ENCODE assay signal across 14 cellular contexts in the genomic region with DNA sequence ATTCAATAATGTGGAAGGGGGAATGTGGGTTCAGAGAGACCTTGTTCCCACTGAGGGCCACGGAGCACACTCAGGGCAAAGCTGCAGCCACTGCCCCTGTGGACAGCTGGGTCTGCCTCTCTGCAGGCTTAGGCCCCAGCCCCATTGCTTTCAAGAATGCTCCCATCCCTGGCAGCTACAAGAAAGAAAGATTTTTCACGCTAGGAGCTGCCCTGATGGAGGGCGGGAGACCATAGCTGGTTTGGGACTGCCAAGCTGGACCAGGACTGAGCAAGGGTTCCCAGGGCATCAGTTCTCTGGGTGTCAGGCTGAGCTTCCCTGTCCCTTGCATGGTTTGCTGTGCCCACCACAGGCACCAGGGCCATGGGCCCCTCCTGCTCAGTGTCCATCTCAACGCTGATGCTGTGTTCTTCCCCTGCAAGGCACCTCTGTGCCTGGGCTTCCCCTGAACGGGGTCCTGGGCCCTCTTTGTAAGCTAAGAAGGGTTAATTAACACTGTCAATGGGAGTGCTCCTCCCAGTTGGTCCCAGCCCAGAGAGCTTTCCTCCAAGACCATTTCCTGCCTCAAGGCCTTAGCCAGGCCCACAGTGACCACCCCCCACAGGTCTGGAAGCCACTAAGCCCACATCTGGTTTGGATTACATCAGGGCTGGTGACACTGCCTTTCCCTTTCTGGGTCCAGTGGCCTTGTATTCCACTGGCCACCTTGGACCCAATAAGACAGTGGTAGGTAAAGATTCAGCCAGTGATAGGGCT. TPM values are rescaled to one million over a fixed set of nuclear protein-coding genes. Genes with fewer than 3 reads are reported as not detected.
DNase-seq lines count a peak whose midpoint lies in the region; ATAC-seq and TF ChIP-seq lines count a peak whose summit lies in the region.
"Had no signal": no experiment of that assay in that cellular context is flagged by ENCODE, and none has a peak within 500 bp of the region (broad histone marks: within the 10 kb centered on the region; RNA-seq: fewer than 3 reads in every experiment).

No MANE protein-coding gene starts in this region.

- WGBS in SK-N-SH (ENCODE audit: low lambda C conversion rate), result 100% methylated on average over 1 of the region's 5 CpGs
- 78% methylated on average over 5 of the region's 5 CpGs for WGBS in hepatocyte (ENCODE audit: low lambda C conversion rate, missing lambda C conversion rate)

- H3K36me3 ChIP-seq in BE2C (no peaks in the 10 kb centered on the region), SK-N-SH (replicated peaks in 1 of 2; ENCODE audit: control insufficient read depth in 1 of 2, insufficient read depth in 2 of 2, low read length in 1 of 2) (no peaks in the 10 kb centered on the region), hepatocyte (replicated peaks; ENCODE audit: insufficient read depth, low read depth) (no peaks in the 10 kb centered on the region)
- H3K36me3 ChIP-seq: gastroesophageal sphincter, prostate gland, transverse colon had no signal

- TF ChIP-seq CTCF in BE2C (IDR thresholded peaks at IDR 0.05; ENCODE audit: low read depth, low read length) (no peak), SK-N-SH (IDR thresholded peaks at IDR 0.05) (no peak), hepatocyte (IDR thresholded peaks at IDR 0.05; ENCODE audit: poor library complexity) (no peak)

- no peak for ATAC-seq in GM21447 (IDR thresholded peaks at IDR 0.05; ENCODE audit: unreplicated experiment)

- peak; percentile 48 for DNase-seq in BE2C
- DNase-seq in HT1080 (ENCODE audit: low read depth), result peak; percentile 20
- peak; percentile 84 for DNase-seq in SK-N-SH
- no peak for DNase-seq in hepatocyte (ENCODE audit: low spot score)
- DNase-seq in NCI-H2227 (lab: John Stamatoyannopoulos, UW; ENCODE audit: unreplicated experiment), result no peak
- DNase-seq in mesenteric fat pad (ENCODE audit: low spot score), result no peak
- DNase-seq in pons (ENCODE audit: low spot score), result no peak
- DNase-seq: activated CD4-positive, alpha-beta T cell treated with anti-CD3 and anti-CD28 coated beads, Interleukin-2, amount 50 U/mL, for 4 hours; NCI-H1694 treated with DMSO at 0.1 percent for 48 hours; NCI-H524 treated with DMSO at 0.1 percent for 48 hours had no signal

- H3K79me2 ChIP-seq in SK-N-SH (ENCODE audit: insufficient read depth), result no peaks in the 10 kb centered on the region
- no peaks in the 10 kb centered on the region for H3K79me2 ChIP-seq in hepatocyte

- H3K4me1 ChIP-seq in BE2C (peaks cover 19% of the 10 kb centered on the region), SK-N-SH (ENCODE audit: control insufficient read depth in 1 of 2, insufficient read depth in 2 of 2, low read depth in 1 of 2, low read length in 1 of 2) (peaks cover 45 to 56% of the 10 kb centered on the region in 2 experiments), hepatocyte (ENCODE audit: insufficient read depth) (peaks cover 51% of the 10 kb centered on the region)
- H3K4me1 ChIP-seq: prostate gland had no signal

- peak overlapping the region; percentile 30 for H3K4me2 ChIP-seq in SK-N-SH
- no peak overlapping the region for H3K4me2 ChIP-seq in hepatocyte

- no peak overlapping the region for H3K9ac ChIP-seq in SK-N-SH

- H3F3A ChIP-seq in SK-N-SH (replicated peaks; ENCODE audit: insufficient read depth), result peaks cover 40% of the 10 kb centered on the region

- H3K27me3 ChIP-seq in BE2C (no peaks in the 10 kb centered on the region), SK-N-SH (ENCODE audit: insufficient read depth) (no peaks in the 10 kb centered on the region), hepatocyte (no peaks in the 10 kb centered on the region)
- H3K27me3 ChIP-seq: gastroesophageal sphincter, transverse colon had no signal

- H3K27ac ChIP-seq in SK-N-SH (ENCODE audit: low read depth in 2 of 2, low read length in 1 of 2) (peak overlapping the region; percentile 62 to 88), hepatocyte (peak overlapping the region; percentile 25)
- H3K27ac ChIP-seq: prostate gland, transverse colon had no signal

- no peak overlapping the region for H2AFZ ChIP-seq in SK-N-SH (ENCODE audit: low read depth)
- H2AFZ ChIP-seq in hepatocyte, result no peak overlapping the region

- POLR2A ChIA-PET in SK-N-SH (lab: Yijun Ruan, JAX), result no interaction called here

- H3K4me3 ChIP-seq in BE2C (ENCODE audit: low read depth, low read length) (no peak overlapping the region), SK-N-SH (ENCODE audit: low read depth in 2 of 2, low read length in 1 of 2) (no peak overlapping the region), hepatocyte (no peak overlapping the region)
- H3K4me3 ChIP-seq: gastroesophageal sphincter, prostate gland, transverse colon had no signal

- TF ChIP-seq RAD21 in SK-N-SH (IDR thresholded peaks at IDR 0.05; ENCODE audit: low read length), result no peak

- CTCF ChIA-PET in SK-N-SH (lab: Yijun Ruan, JAX), result interaction anchor here (1.2 to 15.5 kb wide), 10 partner anchors 10 to 274 kb away, joined by 3 to 174 read pairs (median 14); partner anchors contain the start of genes FOXS1 and PDRG1

- peak in 1 of 2 experiments; percentile 62; a peak in 1 of 4 replicates for TF ChIP-seq EP300 in SK-N-SH (IDR thresholded peaks at IDR 0.05; ENCODE audit: borderline replicate concordance in 1 of 2, low read depth in 1 of 2, low read length in 1 of 2)

- no peaks in the 10 kb centered on the region for H3K9me2 ChIP-seq in SK-N-SH
- no peaks in the 10 kb centered on the region for H3K9me2 ChIP-seq in hepatocyte (replicated peaks; ENCODE audit: insufficient read depth)

- H4K20me1 ChIP-seq in SK-N-SH (ENCODE audit: insufficient read depth) (no peaks in the 10 kb centered on the region), hepatocyte (ENCODE audit: insufficient read depth, poor library complexity, severe bottlenecking) (no peaks in the 10 kb centered on the region)

- H3K9me3 ChIP-seq in BE2C, result no peaks in the 10 kb centered on the region
- no peaks in the 10 kb centered on the region for H3K9me3 ChIP-seq in SK-N-SH
- no peaks in the 10 kb centered on the region for H3K9me3 ChIP-seq in hepatocyte (ENCODE audit: low read depth)
- H3K9me3 ChIP-seq: gastroesophageal sphincter, prostate gland, transverse colon had no signal

TF ChIP-seq in SK-N-SH, 30 proteins besides CTCF, POLR2A, EP300 and RAD21:
- peak; percentile 87 for TF ChIP-seq TCF12 (IDR thresholded peaks at IDR 0.05)
- no peak for TF ChIP-seq GABPA (IDR thresholded peaks at IDR 0.05; ENCODE audit: low read depth)
- no peak for TF ChIP-seq MEF2A (IDR thresholded peaks at IDR 0.05; ENCODE audit: borderline replicate concordance, low read depth)
- peak; percentile 41 for TF ChIP-seq CHD2 (IDR thresholded peaks at IDR 0.05; ENCODE audit: low read length, partially characterized antibody)
- TF ChIP-seq YY1 (IDR thresholded peaks at IDR 0.05; ENCODE audit: low read depth), result no peak
- TF ChIP-seq GATA2 (CRISPR knock-in tag; IDR thresholded peaks at IDR 0.05), result peak; percentile 29; the same call in 1 of the 2 replicates
TF ChIP-seq in SK-N-SH: peak in this region for 3.

RNA-seq across cellular contexts. Expression of gene FOXS1, which starts 8.4 kb away (rescaled TPM):
- not detected for polyA plus RNA-seq in BE2C (2012; ENCODE audit: insufficient read depth, insufficient read length, low read depth)
- total RNA-seq in HT1080 (2014; rRNA removed; shearing (Covaris generic)), result 0.17 and 0.35 TPM in 2 replicates
- polyA plus RNA-seq in HT1080 (2015; cell fraction: cytosol; rRNA removed), result 0.15 and 0.73 TPM in 2 replicates
- 0.25 and 0.51 TPM in 2 replicates for polyA plus RNA-seq in HT1080 (2015; cell fraction: nucleus; rRNA removed)
- polyA plus RNA-seq in SK-N-SH (2012; rRNA removed), result 0.73 and 0.99 TPM in 2 replicates
- 0.48 and 0.83 TPM in 2 replicates for polyA plus RNA-seq in SK-N-SH (2012; cell fraction: cytosol; rRNA removed)
- polyA plus RNA-seq in SK-N-SH (2012; cell fraction: nucleus; rRNA removed), result 0.58 and 0.85 TPM in 2 replicates
- total RNA-seq in hepatocyte, result 0.64 and 0.87 TPM in 2 replicates
- 0.96 and 1.1 TPM in 2 replicates for polyA plus RNA-seq in hepatocyte
- total RNA-seq in mesenteric fat pad, result not detected

RNA-seq across cellular contexts. Expression of gene MYLK2, which starts 17.9 kb away (rescaled TPM):
- polyA plus RNA-seq in BE2C (2012; ENCODE audit: insufficient read depth, insufficient read length, low read depth), result 0.57 TPM
- total RNA-seq in HT1080 (2014; rRNA removed; shearing (Covaris generic)), result 0.70 and 1.0 TPM in 2 replicates
- polyA plus RNA-seq in HT1080 (2015; cell fraction: cytosol; rRNA removed), result 0.61 and 1.3 TPM in 2 replicates
- 1.4 and 1.9 TPM in 2 replicates for polyA plus RNA-seq in HT1080 (2015; cell fraction: nucleus; rRNA removed)
- polyA plus RNA-seq in SK-N-SH (2012; rRNA removed), result 0.21 and 0.31 TPM in 2 replicates
- 0.09 and 0.18 TPM in 2 replicates for polyA plus RNA-seq in SK-N-SH (2012; cell fraction: cytosol; rRNA removed)
- polyA plus RNA-seq in SK-N-SH (2012; cell fraction: nucleus; rRNA removed), result 1.0 and 1.3 TPM in 2 replicates
- total RNA-seq in hepatocyte, result not detected in 2 replicates
- 0.33 TPM in 1 of 2 replicates, not detected in the other for polyA plus RNA-seq in hepatocyte
- not detected for total RNA-seq in mesenteric fat pad

RNA-seq across cellular contexts. Expression of gene DUSP15, which starts 33.3 kb away (rescaled TPM):
- polyA plus RNA-seq in BE2C (2012; ENCODE audit: insufficient read depth, insufficient read length, low read depth), result 0.69 TPM
- 0.30 TPM in 1 of 2 replicates, not detected in the other for total RNA-seq in HT1080 (2014; rRNA removed; shearing (Covaris generic))
- 0.30 TPM in 1 of 2 replicates, not detected in the other for polyA plus RNA-seq in HT1080 (2015; cell fraction: cytosol; rRNA removed)
- 0.29 TPM in 1 of 2 replicates, not detected in the other for polyA plus RNA-seq in HT1080 (2015; cell fraction: nucleus; rRNA removed)
- polyA plus RNA-seq in SK-N-SH (2012; rRNA removed), result 4.3 and 5.4 TPM in 2 replicates
- polyA plus RNA-seq in SK-N-SH (2012; cell fraction: cytosol; rRNA removed), result 2.6 and 4.9 TPM in 2 replicates
- 11.5 and 13.8 TPM in 2 replicates for polyA plus RNA-seq in SK-N-SH (2012; cell fraction: nucleus; rRNA removed)
- total RNA-seq in hepatocyte, result 23.0 and 23.5 TPM in 2 replicates
- 10.2 and 12.2 TPM in 2 replicates for polyA plus RNA-seq in hepatocyte
- 0.77 TPM for total RNA-seq in mesenteric fat pad

RNA-seq across cellular contexts. Expression of gene TTLL9, which starts 33.4 kb away (rescaled TPM):
- polyA plus RNA-seq in BE2C (2012; ENCODE audit: insufficient read depth, insufficient read length, low read depth), result not detected
- not detected in 2 replicates for total RNA-seq in HT1080 (2014; rRNA removed; shearing (Covaris generic))
- 0.06 TPM in 1 of 2 replicates, not detected in the other for polyA plus RNA-seq in HT1080 (2015; cell fraction: cytosol; rRNA removed)
- 0.17 TPM in 1 of 2 replicates, not detected in the other for polyA plus RNA-seq in HT1080 (2015; cell fraction: nucleus; rRNA removed)
- polyA plus RNA-seq in SK-N-SH (2012; rRNA removed) (0.23 and 0.32 TPM in 2 replicates), hepatocyte (0.18 and 0.54 TPM in 2 replicates)
- 0.24 and 0.30 TPM in 2 replicates for polyA plus RNA-seq in SK-N-SH (2012; cell fraction: cytosol; rRNA removed)
- polyA plus RNA-seq in SK-N-SH (2012; cell fraction: nucleus; rRNA removed), result 1.2 and 1.8 TPM in 2 replicates
- total RNA-seq in hepatocyte (0.84 TPM in 1 of 2 replicates, not detected in the other), mesenteric fat pad (0.13 TPM)
- total RNA-seq: transverse colon had no signal

Comparison
In these comparisons a context has a peak if more than half of its experiments do, and no peak if none do; other contexts are left out.
1. DNase-seq: peak in BE2C (single experiment), HT1080 (single experiment) and SK-N-SH (single experiment); none in hepatocyte (single experiment), NCI-H2227 (single experiment), mesenteric fat pad (single experiment) and pons (single experiment).
2. RNA of gene DUSP15, which starts 33.3 kb away (total RNA-seq): 23.0 to 23.5 TPM in hepatocyte; 0.77 TPM in mesenteric fat pad (single experiment) and 0.30 TPM in HT1080; every median in the first group is over 10 times any median in the second.